Comparison of ENCODE assay signal across 8 cellular contexts in the genomic region with DNA sequence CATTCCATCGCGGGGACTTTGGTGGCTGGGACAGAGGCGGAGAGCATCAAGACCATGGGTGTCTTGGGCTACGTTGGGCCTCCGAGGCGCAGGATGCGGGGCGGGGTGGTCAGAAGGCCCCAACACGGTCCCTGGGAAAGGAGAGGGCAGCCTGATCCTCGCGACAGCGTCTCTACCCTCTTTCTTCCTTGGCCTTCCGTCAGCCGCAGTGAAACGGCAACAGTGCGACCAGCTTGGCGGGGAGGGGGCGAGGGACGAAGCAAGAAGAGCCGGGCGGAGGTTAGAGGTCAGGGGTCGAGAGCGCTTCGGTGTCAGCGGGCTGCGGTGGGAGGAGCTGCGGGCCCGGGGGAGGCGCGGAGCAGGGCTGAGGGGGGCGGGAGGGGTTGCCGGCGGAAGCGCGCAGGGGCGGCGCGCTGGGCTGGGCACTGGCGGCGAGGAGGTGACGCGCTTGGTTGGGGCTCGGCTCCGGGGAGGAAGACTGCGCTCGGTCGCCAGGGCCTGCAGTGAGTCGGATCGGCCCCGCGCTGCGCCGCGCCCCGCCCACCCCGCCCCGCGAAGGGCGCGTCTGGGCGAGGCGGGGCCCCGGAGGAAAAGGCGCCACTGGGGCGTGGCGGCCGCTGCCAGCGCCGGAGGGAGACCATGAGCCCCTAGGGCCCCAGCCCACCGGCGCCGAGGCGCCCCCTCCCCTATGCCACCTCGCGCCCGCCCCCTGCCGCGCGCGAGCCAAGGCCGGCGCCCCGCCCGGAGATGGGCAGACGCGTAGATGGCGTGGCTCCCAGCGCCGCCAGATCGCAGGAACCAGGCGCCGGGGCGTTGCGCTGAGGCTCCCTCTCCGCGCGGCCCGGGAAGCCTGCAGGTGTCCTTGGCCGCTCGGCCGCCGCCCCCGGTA. TPM values are rescaled to one million over a fixed set of nuclear protein-coding genes. Genes with fewer than 3 reads are reported as not detected.
DNase-seq lines count a peak whose midpoint lies in the region; ATAC-seq and TF ChIP-seq lines count a peak whose summit lies in the region.

A gene (plus strand): TSS at position 600 of the 889 bp plus-strand sequence. CDS start 1,186 bp downstream, outside the sequence.

- H3K4me3 ChIP-seq in AG04450 (ENCODE audit: low read depth, low read length), result peak within 1 kb of the TSS; percentile 60

- peak; percentile 57 for ATAC-seq in GM18873 (IDR thresholded peaks at IDR 0.05; ENCODE audit: low FRiP score, unreplicated experiment)
- peak; percentile 80 for ATAC-seq in HG03135 (IDR thresholded peaks at IDR 0.05; ENCODE audit: unreplicated experiment)

- TF ChIP-seq CTCF in AG04450 (IDR thresholded peaks at IDR 0.05; ENCODE audit: low read depth, low read length), result no peak

- H3K9me3 ChIP-seq in AG04450 (ENCODE audit: control insufficient read depth, insufficient read depth, low read length), result no peaks in the 10 kb centered on the region; the same call in 1 of the 2 replicates

- no peak for DNase-seq in AG04450 (ENCODE audit: low read depth, low spot score)
- peak; percentile 73 for DNase-seq in NCI-H446 treated with DMSO at 0.1 percent for 48 hours (lab: John Stamatoyannopoulos, UW)
- peak; percentile 87 to 92 for DNase-seq in activated CD4-positive, alpha-beta T cell treated with anti-CD3 and anti-CD28 coated beads for 4 hours
- DNase-seq in stimulated activated CD4-positive, alpha-beta T cell treated with anti-CD3 and anti-CD28 coated beads, Interleukin-1b, Interleukin-23, amount 100 ng/mL, for 24 hours (ENCODE audit: low read depth in 4 of 4, low spot score in 1 of 4), result peak; percentile 62 to 86 (median 77)

- CTCF ChIA-PET in AG04450 (lab: Charles Lee), result interaction anchor here (0.5 to 17.9 kb wide), 8 partner anchors 13 to 287 kb away, joined by 4 to 1035 read pairs (median 85); a partner anchor contains a TSS

- POLR2A ChIA-PET in AG04450 (lab: Yijun Ruan, JAX), result interaction anchor here (1.5 kb wide), 1 partner anchor 103 kb away, joined by 4 read pairs; no protein-coding TSS in a partner anchor

- H3K27ac ChIP-seq in AG04450 (ENCODE audit: low read depth, low read length), result no peak within 1 kb of the TSS
- peak within 1 kb of the TSS; percentile 94 for H3K27ac ChIP-seq in cingulate gyrus (ENCODE audit: low read depth, low read length)
- peak within 1 kb of the TSS; percentile 88 for H3K27ac ChIP-seq in layer of hippocampus (ENCODE audit: low read depth, low read length)

- H3K27me3 ChIP-seq in AG04450 (ENCODE audit: control insufficient read depth, insufficient read depth, low read length) (peaks cover 28% of the 10 kb centered on the region), layer of hippocampus (ENCODE audit: control insufficient read depth, insufficient read depth, low read length) (peaks cover 2% of the 10 kb centered on the region)

RNA-seq across cellular contexts. Expression of the gene that starts here (rescaled TPM):
- polyA plus RNA-seq in AG04450 (2011; rRNA removed), result 0.36 and 0.63 TPM in 2 replicates
- 0.48 and 0.74 TPM in 2 replicates for polyA minus RNA-seq in AG04450 (2011; rRNA and poly(A)+ RNA removed)
